33 cellular contexts compared by ENCODE assay signal in genomic region chr6:133583907-133584306, GRCh38.
"Had no signal": no experiment of that assay in that cellular context is flagged by ENCODE, and none has a peak within 500 bp of the region (broad histone marks: within the 10 kb centered on the region; RNA-seq: fewer than 3 reads in every experiment).

No MANE protein-coding gene starts in this region.

- H3K27ac ChIP-seq: adrenal gland, ascending aorta, body of pancreas, brain microvascular endothelial cell, breast epithelium, cardiac muscle cell had no signal

- FAIRE-seq: astrocyte, bronchial epithelial cell had no signal

- H3K27me3 ChIP-seq: adrenal gland, ascending aorta, body of pancreas, brain microvascular endothelial cell, breast epithelium, cardiac muscle cell had no signal

- DNase-seq: activated effector memory CD4-positive, alpha-beta T cell treated with anti-CD3 and anti-CD28 coated beads, Interleukin-2, amount 50 U/mL, for 16 hours; activated effector memory CD4-positive, alpha-beta T cell treated with Interleukin-2 at 50 U/mL for 16 hours; activated gamma-delta T cell; activated gamma-delta T cell treated with Interleukin-2 at 50 U/mL for 16 hours; activated naive CD4-positive, alpha-beta T cell; activated naive CD4-positive, alpha-beta T cell treated with anti-CD3 and anti-CD28 coated beads for 36 hours; activated naive CD4-positive, alpha-beta T cell treated with anti-CD3 and anti-CD28 coated beads, Interleukin-2, amount 10 ng/mL, durations not matched to agents 7 days and 5 days; activated naive CD4-positive, alpha-beta T cell treated with anti-CD3 and anti-CD28 coated beads, Interleukin-2, amount 50 U/mL, for 16 hours; activated naive CD4-positive, alpha-beta T cell treated with Interleukin-2 at 50 U/mL for 16 hours; activated naive CD8-positive, alpha-beta T cell treated with anti-CD3 and anti-CD28 coated beads for 36 hours; activated naive CD8-positive, alpha-beta T cell treated with anti-CD3 and anti-CD28 coated beads, Interleukin-2, amount 10 ng/mL, durations not matched to agents 7 days and 5 days; activated naive CD8-positive, alpha-beta T cell treated with anti-CD3 and anti-CD28 coated beads, Interleukin-2, amount 50 U/mL, for 24 hours; activated T-cell treated with anti-CD3 and anti-CD28 coated beads, Interleukin-2, amount 50 U/mL, for 24 hours; activated T-cell treated with anti-CD3 and anti-CD28 coated beads, Interleukin-2, amount 50 U/mL, for 4 hours; activated T-cell treated with anti-CD3 and anti-CD28 coated beads, Interleukin-2, amount 50 U/mL, for 48 hours; activated T-cell treated with anti-CD3 and anti-CD28 coated beads, Interleukin-2, amount 50 U/mL, for 72 hours; adrenal gland; amniotic stem cell; amygdala; anterior cingulate cortex; aorta; body of pancreas; brain microvascular endothelial cell; caudate nucleus; central memory CD4-positive, alpha-beta T cell; cerebellar nuclear complex had no signal

- H3K4me1 ChIP-seq: adrenal gland, ascending aorta, body of pancreas, breast epithelium had no signal

- H3K36me3 ChIP-seq: adrenal gland, ascending aorta, brain microvascular endothelial cell, breast epithelium, cardiac muscle cell had no signal

- H3K9me3 ChIP-seq: adrenal gland, ascending aorta, body of pancreas, breast epithelium had no signal

- ATAC-seq: activated naive CD4-positive, alpha-beta T cell treated with anti-CD3 and anti-CD28 coated beads, Interleukin-2, amount 50 U/mL, for 72 hours; activated naive CD8-positive, alpha-beta T cell treated with anti-CD3 and anti-CD28 coated beads, Interleukin-2, amount 50 U/mL, for 24 hours; activated T-cell treated with anti-CD3 and anti-CD28 coated beads, Interleukin-2, amount 50 U/mL, for 4 hours; activated T-cell treated with anti-CD3 and anti-CD28 coated beads, Interleukin-2, amount 50 U/mL, for 72 hours; activated T-helper 17 cell treated with anti-CD3 and anti-CD28 coated beads, Interleukin-2, amount 50 U/mL, for 72 hours; body of pancreas had no signal

- H3K4me3 ChIP-seq: adrenal gland, ascending aorta, body of pancreas, breast epithelium, cardiac muscle cell had no signal
